In the genomic region with DNA sequence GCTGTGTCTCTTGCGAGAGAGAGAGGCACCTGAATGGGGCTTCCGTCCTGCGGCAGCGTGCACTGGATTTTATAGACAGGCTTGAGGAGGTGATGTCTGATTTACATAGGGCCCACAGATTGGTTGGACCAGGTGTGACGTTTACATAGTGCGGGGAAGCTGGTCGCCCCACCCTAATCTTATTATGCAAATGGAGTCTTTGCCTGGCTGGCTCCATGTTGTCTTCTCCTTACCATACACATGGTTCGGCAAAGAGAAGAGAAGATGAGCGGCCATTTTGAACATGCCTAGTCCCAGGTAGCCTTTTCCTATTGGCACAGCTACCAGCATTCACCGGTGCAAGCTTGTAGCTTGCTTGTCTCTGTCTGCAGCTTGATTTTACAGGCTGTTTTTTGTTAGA, we compare ENCODE assay signal across 13 cellular contexts.
"Had no signal": no experiment of that assay in that cellular context is flagged by ENCODE, and none has a peak within 500 bp of the region (broad histone marks: within the 10 kb centered on the region; RNA-seq: fewer than 3 reads in every experiment).

No MANE protein-coding gene starts in this region.

- H3K4me1 Mint-ChIP-seq: activated B cell treated with CpG ODN at 0.5 μM for 24 hours; activated CD4-positive, alpha-beta T cell treated with anti-CD3 and anti-CD28 coated beads, Interleukin-2, amount 10 ng/mL, durations not matched to agents 7 days and 5 days had no signal

- ATAC-seq: upper lobe of right lung had no signal

- H3K4me3 ChIP-seq: esophagus squamous epithelium, upper lobe of right lung had no signal

- H3K4me1 ChIP-seq: esophagus squamous epithelium, parathyroid adenoma, upper lobe of right lung had no signal

- DNase-seq: activated B cell treated with CpG ODN at 0.5 μM for 24 hours; activated CD4-positive, alpha-beta T cell treated with anti-CD3 and anti-CD28 coated beads, Interleukin-2, amount 10 ng/mL, durations not matched to agents 7 days and 5 days; activated CD8-positive, alpha-beta memory T cell treated with anti-CD3 and anti-CD28 coated beads for 24 hours; activated naive CD4-positive, alpha-beta T cell treated with Interleukin-2 at 50 U/mL for 16 hours; esophagus squamous epithelium; foreskin fibroblast; glutamatergic neuron; kidney; stimulated activated CD4-positive, alpha-beta T cell treated with anti-CD3 and anti-CD28 coated beads, Interleukin-4, amount 100 ng/mL, for 1 hour; stimulated activated CD8-positive, alpha-beta memory T cell treated with anti-CD3 and anti-CD28 coated beads, Interleukin-4, amount 100 ng/mL, for 48 hours; upper lobe of right lung had no signal

- H3K36me3 ChIP-seq: esophagus squamous epithelium, upper lobe of right lung had no signal

- H3K4me3 Mint-ChIP-seq: activated B cell treated with CpG ODN at 0.5 μM for 24 hours; activated CD4-positive, alpha-beta T cell treated with anti-CD3 and anti-CD28 coated beads, Interleukin-2, amount 10 ng/mL, durations not matched to agents 7 days and 5 days; stimulated activated naive CD8-positive, alpha-beta T cell treated with anti-CD3 and anti-CD28 coated beads, Interleukin-15, Interleukin-2, amounts not matched to agents 100 ng/mL and 50 ng/mL, for 24 hours had no signal

- H3K27me3 ChIP-seq: esophagus squamous epithelium, upper lobe of right lung had no signal

- H3K9ac ChIP-seq: parathyroid adenoma had no signal

- H3K27me3 Mint-ChIP-seq: activated B cell treated with CpG ODN at 0.5 μM for 24 hours; activated CD4-positive, alpha-beta T cell treated with anti-CD3 and anti-CD28 coated beads, Interleukin-2, amount 10 ng/mL, durations not matched to agents 7 days and 5 days; stimulated activated naive CD8-positive, alpha-beta T cell treated with anti-CD3 and anti-CD28 coated beads, Interleukin-15, Interleukin-2, amounts not matched to agents 100 ng/mL and 50 ng/mL, for 24 hours had no signal

- H3K27ac ChIP-seq: esophagus squamous epithelium, parathyroid adenoma, upper lobe of right lung had no signal

- H3K27ac Mint-ChIP-seq: activated B cell treated with CpG ODN at 0.5 μM for 24 hours; activated CD4-positive, alpha-beta T cell treated with anti-CD3 and anti-CD28 coated beads, Interleukin-2, amount 10 ng/mL, durations not matched to agents 7 days and 5 days; stimulated activated naive CD8-positive, alpha-beta T cell treated with anti-CD3 and anti-CD28 coated beads, Interleukin-15, Interleukin-2, amounts not matched to agents 100 ng/mL and 50 ng/mL, for 24 hours had no signal
